Comparison of ENCODE assay signal across 9 cellular contexts in the genomic region with DNA sequence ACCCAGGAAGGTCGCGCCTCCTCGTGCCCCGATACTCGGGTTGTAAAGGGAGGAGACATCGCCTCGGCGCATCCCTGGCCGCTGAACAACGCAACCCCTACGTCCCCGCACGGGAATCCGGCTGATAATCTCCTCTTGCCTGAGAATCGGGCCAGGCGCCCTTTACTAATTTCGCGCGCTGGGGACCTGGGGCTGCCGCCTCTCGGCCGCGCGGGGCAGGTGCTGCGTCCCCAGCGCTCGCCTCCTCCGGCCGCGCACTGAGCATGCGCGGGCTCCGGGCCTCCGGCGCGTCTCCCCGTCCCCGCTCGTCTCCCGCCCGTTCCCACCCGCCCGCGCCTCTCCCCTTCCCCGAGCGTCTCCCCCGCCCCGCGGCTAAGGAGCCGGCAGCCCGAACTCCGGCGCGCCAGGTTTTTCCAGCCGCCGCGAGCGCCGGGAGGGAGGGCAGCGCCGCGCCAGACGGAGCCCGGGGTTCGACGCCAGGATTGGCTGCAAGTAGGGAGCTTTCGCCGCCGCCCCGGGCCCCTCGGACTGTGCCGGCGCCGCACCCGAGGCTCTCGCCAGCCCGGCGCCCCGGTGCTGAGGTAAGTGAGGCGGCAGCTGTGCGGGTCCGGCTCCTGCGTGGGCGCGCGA. TPM values are rescaled to one million over a fixed set of nuclear protein-coding genes. Genes with fewer than 3 reads are reported as not detected.
DNase-seq lines count a peak whose midpoint lies in the region; ATAC-seq and TF ChIP-seq lines count a peak whose summit lies in the region.
"Had no signal": no experiment of that assay in that cellular context is flagged by ENCODE, and none has a peak within 500 bp of the region (broad histone marks: within the 10 kb centered on the region; RNA-seq: fewer than 3 reads in every experiment).

A gene (plus strand): TSS at position 469 of the 630 bp plus-strand sequence.

- peak within 1 kb of the TSS in 1 of 2 experiments; percentile 89 for H3K23ac ChIP-seq in mesenchymal stem cell (ENCODE audit: low read length in 2 of 2)

- H3K9me3 Mint-ChIP-seq in activated naive CD4-positive, alpha-beta T cell treated with anti-CD3 and anti-CD28 coated beads, Interleukin-2, amount 50 U/mL, for 24 hours: no peaks in the 10 kb centered on the region
- no peaks in the 10 kb centered on the region for H3K9me3 Mint-ChIP-seq in activated naive CD4-positive, alpha-beta T cell treated with anti-CD3 and anti-CD28 coated beads, Interleukin-2, amount 10 ng/mL, durations not matched to agents 7 days and 5 days
- no peaks in the 10 kb centered on the region for H3K9me3 Mint-ChIP-seq in chondrocyte (ENCODE audit: low read depth)

- no peak within 1 kb of the TSS for H3K9ac ChIP-seq in mesenchymal stem cell (ENCODE audit: low read length)

- H2BK120ac ChIP-seq in mesenchymal stem cell (ENCODE audit: low read depth, low read length): peak within 1 kb of the TSS; percentile 77

- H3K18ac ChIP-seq in mesenchymal stem cell (ENCODE audit: low read depth in 1 of 2, low read length in 2 of 2): peak within 1 kb of the TSS; percentile 95 to 98

- peak within 1 kb of the TSS; percentile 54 for H2AFZ ChIP-seq in mesenchymal stem cell (ENCODE audit: low read depth, low read length)

- peak within 1 kb of the TSS in 1 of 2 experiments; percentile 59 for H3K4me3 ChIP-seq in mesenchymal stem cell (ENCODE audit: insufficient read depth in 1 of 2, low read depth in 1 of 2, low read length in 2 of 2)

- peak within 1 kb of the TSS; percentile 52 for H2BK15ac ChIP-seq in mesenchymal stem cell (ENCODE audit: low read depth, poor library complexity, severe bottlenecking)

- peak within 1 kb of the TSS; percentile 1 for H3K4me3 Mint-ChIP-seq in activated naive CD4-positive, alpha-beta T cell treated with anti-CD3 and anti-CD28 coated beads, Interleukin-2, amount 50 U/mL, for 24 hours
- H3K4me3 Mint-ChIP-seq in activated naive CD4-positive, alpha-beta T cell treated with anti-CD3 and anti-CD28 coated beads, Interleukin-2, amount 10 ng/mL, durations not matched to agents 7 days and 5 days: no peak within 1 kb of the TSS
- H3K4me3 Mint-ChIP-seq in chondrocyte (ENCODE audit: unreplicated experiment): peak within 1 kb of the TSS; percentile 45

- H3K36me3 Mint-ChIP-seq in activated naive CD4-positive, alpha-beta T cell treated with anti-CD3 and anti-CD28 coated beads, Interleukin-2, amount 50 U/mL, for 24 hours: no peaks in the 10 kb centered on the region
- no peaks in the 10 kb centered on the region for H3K36me3 Mint-ChIP-seq in activated naive CD4-positive, alpha-beta T cell treated with anti-CD3 and anti-CD28 coated beads, Interleukin-2, amount 10 ng/mL, durations not matched to agents 7 days and 5 days
- H3K36me3 Mint-ChIP-seq in chondrocyte (ENCODE audit: low read depth): no peaks in the 10 kb centered on the region

- whole genome bisulfite sequencing in mesenchymal stem cell: under 1% methylated on average over 66 of the region's 86 CpGs

- peaks cover 36% of the 10 kb centered on the region for H3K27me3 Mint-ChIP-seq in activated naive CD4-positive, alpha-beta T cell treated with anti-CD3 and anti-CD28 coated beads, Interleukin-2, amount 50 U/mL, for 24 hours
- H3K27me3 Mint-ChIP-seq in activated naive CD4-positive, alpha-beta T cell treated with anti-CD3 and anti-CD28 coated beads, Interleukin-2, amount 10 ng/mL, durations not matched to agents 7 days and 5 days: peaks cover 39% of the 10 kb centered on the region
- peaks cover 48% of the 10 kb centered on the region for H3K27me3 Mint-ChIP-seq in chondrocyte (ENCODE audit: low read depth)

- peaks cover 4% of the 10 kb centered on the region for H3K4me1 Mint-ChIP-seq in activated naive CD4-positive, alpha-beta T cell treated with anti-CD3 and anti-CD28 coated beads, Interleukin-2, amount 50 U/mL, for 24 hours
- H3K4me1 Mint-ChIP-seq in activated naive CD4-positive, alpha-beta T cell treated with anti-CD3 and anti-CD28 coated beads, Interleukin-2, amount 10 ng/mL, durations not matched to agents 7 days and 5 days: peaks cover 2% of the 10 kb centered on the region
- H3K4me1 Mint-ChIP-seq in chondrocyte (ENCODE audit: low read depth): peaks cover 9% of the 10 kb centered on the region

- H3K4me1 ChIP-seq in mesenchymal stem cell (ENCODE audit: control insufficient read depth, insufficient read depth, low read depth, low read length): peaks cover 21% of the 10 kb centered on the region

- H3K36me3 ChIP-seq in mesenchymal stem cell (ENCODE audit: control insufficient read depth in 1 of 2, insufficient read depth in 2 of 2, low read depth in 1 of 2, low read length in 2 of 2): no peaks in the 10 kb centered on the region

- no peak for DNase-seq in activated naive CD4-positive, alpha-beta T cell treated with anti-CD3 and anti-CD28 coated beads, Interleukin-2, amount 10 ng/mL, durations not matched to agents 7 days and 5 days
- DNase-seq in NCI-H524 (lab: John Stamatoyannopoulos, UW): peak; percentile 74 to 91
- no peak for DNase-seq in chondrocyte (ENCODE audit: low spot score)
- DNase-seq in mesenchymal stem cell: peak; percentile 82

- H4K8ac ChIP-seq in mesenchymal stem cell (ENCODE audit: low read length): peak within 1 kb of the TSS; percentile 94

- peaks cover 44 to 52% of the 10 kb centered on the region in 2 experiments for H3K27me3 ChIP-seq in mesenchymal stem cell (ENCODE audit: control insufficient read depth in 1 of 2, insufficient read depth in 1 of 2, low read length in 2 of 2)

- H3K14ac ChIP-seq in mesenchymal stem cell (ENCODE audit: low read length in 2 of 2): peak within 1 kb of the TSS in 1 of 2 experiments; percentile 41

- no peaks in the 10 kb centered on the region for H3K9me3 ChIP-seq in mesenchymal stem cell (ENCODE audit: control insufficient read depth, low read length)

- H3K4me2 ChIP-seq in mesenchymal stem cell (ENCODE audit: low read length, poor library complexity, severe bottlenecking): peak within 1 kb of the TSS; percentile 67

- no peak within 1 kb of the TSS for H3K27ac Mint-ChIP-seq in activated naive CD4-positive, alpha-beta T cell treated with anti-CD3 and anti-CD28 coated beads, Interleukin-2, amount 50 U/mL, for 24 hours
- no peak within 1 kb of the TSS for H3K27ac Mint-ChIP-seq in activated naive CD4-positive, alpha-beta T cell treated with anti-CD3 and anti-CD28 coated beads, Interleukin-2, amount 10 ng/mL, durations not matched to agents 7 days and 5 days
- no peak within 1 kb of the TSS for H3K27ac Mint-ChIP-seq in chondrocyte (ENCODE audit: unreplicated experiment)

- H3K27ac ChIP-seq in mesenchymal stem cell (ENCODE audit: low read length, poor library complexity, severe bottlenecking) (no peak within 1 kb of the TSS), temporal lobe (ENCODE audit: low read depth, low read length) (peak within 1 kb of the TSS; percentile 36)

- CTCF ChIA-PET in activated naive CD4-positive, alpha-beta T cell treated with anti-CD3 and anti-CD28 coated beads, Interleukin-2, amount 10 ng/mL, durations not matched to agents 7 days and 5 days (lab: Charles Lee): no interaction called here

- peak within 1 kb of the TSS; percentile 92 for H4K91ac ChIP-seq in mesenchymal stem cell (ENCODE audit: low read length)

- H3K4ac ChIP-seq in mesenchymal stem cell (ENCODE audit: low read depth in 1 of 2, low read length in 2 of 2): peak within 1 kb of the TSS; percentile 81 to 86

- H2BK12ac ChIP-seq in mesenchymal stem cell (ENCODE audit: low read length in 2 of 2): peak within 1 kb of the TSS in 1 of 2 experiments; percentile 97

- TF ChIP-seq CTCF in chondrocyte (IDR thresholded peaks at IDR 0.05): peak; percentile 53

- ATAC-seq in HG03025 (IDR thresholded peaks at IDR 0.05; ENCODE audit: low FRiP score, unreplicated experiment) (no peak), HG02973 (IDR thresholded peaks at IDR 0.05; ENCODE audit: unreplicated experiment) (no peak)

- no peak within 1 kb of the TSS for H2AK5ac ChIP-seq in mesenchymal stem cell (ENCODE audit: low read length, severe bottlenecking)

- no peak within 1 kb of the TSS for H2BK5ac ChIP-seq in mesenchymal stem cell (ENCODE audit: low read depth, low read length, poor library complexity, severe bottlenecking)

- no peaks in the 10 kb centered on the region for H3K79me1 ChIP-seq in mesenchymal stem cell (replicated peaks; ENCODE audit: low read length, poor library complexity, severe bottlenecking)

RNA-seq across cellular contexts. Expression of the gene that starts here (rescaled TPM):
- total RNA-seq in chondrocyte (0.38 to 6.0 TPM (median 0.52 TPM) in 3 replicates), temporal lobe (70.6 TPM)
- 17.9 TPM for polyA plus RNA-seq in mesenchymal stem cell (2013, experiment 1 of 2)
- polyA plus RNA-seq in mesenchymal stem cell (2013, experiment 2 of 2): 18.4 TPM
- total RNA-seq: T-helper 1 cell treated with Interleukin-12 subunit alpha and Interleukin-12 subunit beta and Interleukin-4 antibody, amounts not matched to agents 30 ng/mL and 1 ng/mL, for 36 hours had no signal

Comparison
In these comparisons a context has a peak if more than half of its experiments do, and no peak if none do; other contexts are left out.
1. RNA of the gene that starts here (total RNA-seq): 70.6 TPM in temporal lobe (single experiment); 0.38 to 6.0 TPM in chondrocyte; every median in the first group is over 10 times any median in the second.
2. DNase-seq: peak in NCI-H524 (2 of 2) and mesenchymal stem cell (single experiment); none in activated naive CD4-positive, alpha-beta T cell treated with anti-CD3 and anti-CD28 coated beads, Interleukin-2, amount 10 ng/mL, durations not matched to agents 7 days and 5 days (single experiment) and chondrocyte (single experiment).